26 cellular contexts compared by ENCODE assay signal in genomic region chr15:31447893-31448634, GRCh38.
DNase-seq lines count a peak whose midpoint lies in the region; ATAC-seq, FAIRE-seq and TF ChIP-seq lines count a peak whose summit lies in the region.
"Had no signal": no experiment of that assay in that cellular context is flagged by ENCODE, and none has a peak within 500 bp of the region (broad histone marks: within the 10 kb centered on the region; RNA-seq: fewer than 3 reads in every experiment).

No MANE protein-coding gene starts in this region.

- SMC1A ChIA-PET in GM12878 (lab: Charles Lee; ENCODE audit: uncharacterized antibody, unreplicated experiment): interaction anchor here (0.6 to 1.5 kb wide), 5 partner anchors 8 to 41 kb away, joined by 3 to 6 read pairs (median 3); no protein-coding TSS in a partner anchor

- 54% methylated on average over 8 of the region's 8 CpGs for WGBS in GM12878 (ENCODE audit: insufficient coverage, insufficient replicate concordance, low lambda C conversion rate, missing lambda C conversion rate)

- no peak overlapping the region for H3K27ac Mint-ChIP-seq in HFFc6
- H3K27ac Mint-ChIP-seq: GM23338 had no signal

- H3K4me2 ChIP-seq in GM12878 (ENCODE audit: control insufficient read depth, insufficient read depth): no peak overlapping the region
- H3K4me2 ChIP-seq: GM23338 had no signal

- H3K79me2 ChIP-seq in GM12878 (ENCODE audit: control insufficient read depth, insufficient read depth, low read length): no peaks in the 10 kb centered on the region

- no peak for TF ChIP-seq EP300 in GM12878 (IDR thresholded peaks at IDR 0.05; ENCODE audit: borderline replicate concordance in 1 of 2, control insufficient read depth in 1 of 2, low read depth in 2 of 2, low read length in 2 of 2)

- BruUV-seq in GM12878 (replicated peaks; lab: Mats Ljungman, UMichigan): no TSS peak

- peaks cover 3% of the 10 kb centered on the region; the same call in 1 of the 2 replicates for H3K27me3 Mint-ChIP-seq in HFFc6 (ENCODE audit: insufficient read depth)

- in situ Hi-C loops in GM12878 (cut with MboI): no loop called here

- ATAC-seq in GM12878 (no peak), left lung (peak; percentile 52), HG03175 (IDR thresholded peaks at IDR 0.05; ENCODE audit: unreplicated experiment) (no peak), GM21526 (IDR thresholded peaks at IDR 0.05; ENCODE audit: low FRiP score, unreplicated experiment) (no peak), HG02763 (IDR thresholded peaks at IDR 0.05; ENCODE audit: unreplicated experiment) (no peak)
- ATAC-seq: GM23338; stimulated activated naive CD8-positive, alpha-beta T cell treated with anti-CD3 and anti-CD28 coated beads, Interleukin-15, Interleukin-2, amounts not matched to agents 100 U/mL and 50 U/mL, for 24 hours had no signal

- H3K4me3 ChIP-seq in GM12878 (no peak overlapping the region), left lung (no peak overlapping the region)
- H3K4me3 ChIP-seq: GM23338, lung, SJSA1, tibial artery had no signal

- RAD21 ChIA-PET in GM12878 (lab: Charles Lee; ENCODE audit: unreplicated experiment): interaction anchor here (0.9 to 1.2 kb wide), 2 partner anchors 11 to 41 kb away, joined by 3 to 4 read pairs; no protein-coding TSS in a partner anchor

- H3K9me3 ChIP-seq in GM12878 (replicated peaks; ENCODE audit: control insufficient read depth, insufficient read depth, low read length) (no peaks in the 10 kb centered on the region), left lung (no peaks in the 10 kb centered on the region)
- H3K9me3 ChIP-seq: SJSA1, tibial artery had no signal

- no peaks in the 10 kb centered on the region for H3K36me3 ChIP-seq in GM12878 (ENCODE audit: control insufficient read depth in 2 of 2, insufficient read depth in 2 of 2, low read length in 1 of 2)
- no peaks in the 10 kb centered on the region for H3K36me3 ChIP-seq in left lung
- H3K36me3 ChIP-seq: SJSA1, tibial artery had no signal

- H3K27ac ChIP-seq in GM12878 (ENCODE audit: control insufficient read depth, insufficient read depth): no peak overlapping the region
- H3K27ac ChIP-seq in left lung: peak overlapping the region in 1 of 2 donors; percentile 48
- H3K27ac ChIP-seq: epithelial cell of prostate, SJSA1, tibial artery, VCaP had no signal

- TF ChIP-seq POLR2A in GM12878 (IDR thresholded peaks at IDR 0.05; ENCODE audit: low read depth, low read length): no peak

- no peak overlapping the region for H2AFZ ChIP-seq in GM12878 (ENCODE audit: control insufficient read depth, low read depth, low read length)
- H2AFZ ChIP-seq: GM23338 had no signal

- intact Hi-C loops in GM12878 (cut with micrococcal nuclease; ENCODE audit: unreplicated experiment): no loop called here
- intact Hi-C loops in left lung (cut with DNase I): no loop called here

- FAIRE-seq in GM19239 (lab: Jason Lieb, UNC) (peak; percentile 70), GM12878 (lab: Jason Lieb, UNC) (no peak)
- FAIRE-seq: islet of Langerhans had no signal

- CTCF ChIA-PET in GM12878 (lab: Yijun Ruan, JAX): interaction anchor here (0.6 kb wide), 1 partner anchor 126 kb away, joined by 3 read pairs; no protein-coding TSS in a partner anchor

- H3K27me3 ChIP-seq in GM12878 (replicated peaks in 1 of 2; ENCODE audit: control insufficient read depth in 2 of 2, insufficient read depth in 2 of 2, low read length in 1 of 2) (no peaks in the 10 kb centered on the region), left lung (no peaks in the 10 kb centered on the region)
- H3K27me3 ChIP-seq: SJSA1, tibial artery had no signal

- no peaks in the 10 kb centered on the region for H3K36me3 Mint-ChIP-seq in HFFc6 (ENCODE audit: low read depth)
- H3K36me3 Mint-ChIP-seq: CD4-positive, CD25-positive, alpha-beta regulatory T cell had no signal

- H3K4me1 ChIP-seq in GM12878 (ENCODE audit: control insufficient read depth, insufficient read depth, low read length) (peaks cover 18% of the 10 kb centered on the region), left lung (peaks cover 5 to 31% of the 10 kb centered on the region in 2 donors)

- peaks cover 19% of the 10 kb centered on the region for H3K4me1 Mint-ChIP-seq in HFFc6 (ENCODE audit: low read depth)
- H3K4me1 Mint-ChIP-seq: GM23338 had no signal

- no peak for TF ChIP-seq CTCF in GM12878 (IDR thresholded peaks at IDR 0.05 in 2 of 3, conservative IDR thresholded peaks at IDR 0.05 in 1 of 3; ENCODE audit: control insufficient read depth in 2 of 3, extremely low read depth in 1 of 3, insufficient read depth in 1 of 3, low read depth in 3 of 3, low read length in 3 of 3)
- no peak for TF ChIP-seq CTCF in left lung (IDR thresholded peaks at IDR 0.05)
- no peak for TF ChIP-seq CTCF in HFFc6 (IDR thresholded peaks at IDR 0.05)

- DNase-seq in CD1c-positive myeloid dendritic cell (ENCODE audit: extremely low spot score) (peak; percentile 35), GM19239 (ENCODE audit: insufficient read length, low spot score) (no peak), GM12878 (ENCODE audit: low read depth, low spot score) (no peak), left lung (no peak), HFFc6 (no peak)
- DNase-seq: activated CD4-positive, alpha-beta T cell treated with anti-CD3 and anti-CD28 coated beads, Interleukin-2, amount 50 U/mL, for 48 hours; CD4-positive, CD25-positive, alpha-beta regulatory T cell; foreskin fibroblast; GF-D8; hypothalamus; NCI-H1092 treated with DMSO at 0.1 percent for 48 hours; NCI-H2081; NCI-H510A; occipital lobe; stimulated activated CD4-positive, alpha-beta T cell treated with anti-CD3 and anti-CD28 coated beads, Interleukin-4, amount 100 ng/mL, for 24 hours; stimulated activated naive CD8-positive, alpha-beta T cell treated with anti-CD3 and anti-CD28 coated beads, Interleukin-15, Interleukin-2, amounts not matched to agents 100 U/mL and 50 U/mL, for 24 hours; tibial artery had no signal

- H3K9me3 Mint-ChIP-seq in HFFc6: no peaks in the 10 kb centered on the region
- H3K9me3 Mint-ChIP-seq: GM23338 had no signal

- TF ChIP-seq RAD21 in GM12878 (IDR thresholded peaks at IDR 0.05; ENCODE audit: insufficient read depth, low read depth, low read length): no peak

- POLR2A ChIA-PET in GM12878 (lab: Charles Lee): interaction anchor here (0.6 to 0.7 kb wide), 2 partner anchors 21 to 118 kb away, joined by 3 read pairs; no protein-coding TSS in a partner anchor

- no peaks in the 10 kb centered on the region for H4K20me1 ChIP-seq in GM12878 (ENCODE audit: control insufficient read depth, insufficient read depth)

- no peak overlapping the region for H3K4me3 Mint-ChIP-seq in HFFc6
- H3K4me3 Mint-ChIP-seq: GM23338 had no signal

- H3K9ac ChIP-seq in GM12878 (ENCODE audit: control insufficient read depth, insufficient read depth, low read length): no peak overlapping the region

TF ChIP-seq in GM12878, 131 proteins besides CTCF, POLR2A, EP300 and RAD21:
- TF ChIP-seq ZSCAN29 (IDR thresholded peaks at IDR 0.05) (no peak), RAD51 (IDR thresholded peaks at IDR 0.05) (peak; percentile 86)
- TF ChIP-seq, protein P1, sequence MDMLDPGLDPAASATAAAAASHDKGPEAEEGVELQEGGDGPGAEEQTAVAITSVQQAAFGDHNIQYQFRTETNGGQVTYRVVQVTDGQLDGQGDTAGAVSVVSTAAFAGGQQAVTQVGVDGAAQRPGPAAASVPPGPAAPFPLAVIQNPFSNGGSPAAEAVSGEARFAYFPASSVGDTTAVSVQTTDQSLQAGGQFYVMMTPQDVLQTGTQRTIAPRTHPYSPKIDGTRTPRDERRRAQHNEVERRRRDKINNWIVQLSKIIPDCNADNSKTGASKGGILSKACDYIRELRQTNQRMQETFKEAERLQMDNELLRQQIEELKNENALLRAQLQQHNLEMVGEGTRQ (IDR thresholded peaks at IDR 0.05; ENCODE audit: borderline replicate concordance, low read depth, low read length): peak; percentile 12; the same call in 1 of the 2 replicates
